ENCODE assay signal across 1 cellular context in the genomic region with DNA sequence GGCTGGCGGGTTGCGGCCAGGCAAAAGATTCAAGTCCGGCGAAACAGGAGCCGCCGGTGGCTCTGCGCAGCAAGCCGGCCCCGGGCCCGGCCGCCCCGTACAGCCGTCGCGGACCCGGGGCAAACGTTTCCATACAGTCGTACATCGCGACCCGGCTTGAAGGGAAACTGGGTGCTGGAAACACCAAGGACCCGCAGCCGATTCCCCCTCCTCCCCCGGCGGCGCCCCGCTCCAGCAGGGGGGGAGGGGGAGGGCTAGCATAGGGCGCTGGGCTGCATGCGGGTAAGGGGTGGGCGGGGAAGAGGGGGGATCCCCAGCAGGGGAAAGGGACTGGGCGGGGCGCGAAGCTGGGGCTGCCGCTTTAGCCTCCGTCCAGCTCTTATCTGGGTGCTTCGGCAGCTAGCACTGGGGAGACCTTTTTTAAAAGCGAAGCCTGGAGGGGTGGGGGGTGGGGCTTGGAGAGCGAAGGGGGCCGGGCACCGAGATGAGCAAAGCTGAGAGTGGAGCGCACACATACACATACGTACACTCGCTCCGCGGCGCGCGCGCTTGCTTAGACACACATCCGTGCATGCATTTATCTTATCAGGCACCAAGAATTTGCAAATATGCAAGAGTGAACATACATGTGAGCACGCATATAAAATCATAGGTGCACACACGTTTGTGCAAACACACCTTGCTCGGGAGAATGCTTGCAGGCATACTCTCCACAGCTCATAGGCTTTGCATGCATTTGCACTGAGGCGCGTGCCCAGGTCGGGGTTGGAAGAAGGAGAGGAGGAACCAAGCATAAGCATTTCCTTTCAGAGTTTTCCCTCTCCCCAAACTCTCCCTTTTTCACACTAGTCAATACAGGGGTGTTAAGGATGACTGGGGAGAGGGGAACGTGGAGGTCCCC.
TF ChIP-seq lines count a peak whose summit lies in the region.

No MANE protein-coding gene starts in this region.

TF ChIP-seq in A549, 52 proteins besides CTCF, POLR2A, EP300 and RAD21 (continued from another document):
- TF ChIP-seq, protein P1, sequence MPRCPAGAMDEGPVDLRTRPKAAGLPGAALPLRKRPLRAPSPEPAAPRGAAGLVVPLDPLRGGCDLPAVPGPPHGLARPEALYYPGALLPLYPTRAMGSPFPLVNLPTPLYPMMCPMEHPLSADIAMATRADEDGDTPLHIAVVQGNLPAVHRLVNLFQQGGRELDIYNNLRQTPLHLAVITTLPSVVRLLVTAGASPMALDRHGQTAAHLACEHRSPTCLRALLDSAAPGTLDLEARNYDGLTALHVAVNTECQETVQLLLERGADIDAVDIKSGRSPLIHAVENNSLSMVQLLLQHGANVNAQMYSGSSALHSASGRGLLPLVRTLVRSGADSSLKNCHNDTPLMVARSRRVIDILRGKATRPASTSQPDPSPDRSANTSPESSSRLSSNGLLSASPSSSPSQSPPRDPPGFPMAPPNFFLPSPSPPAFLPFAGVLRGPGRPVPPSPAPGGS (IDR thresholded peaks at IDR 0.05), result 0 out of 3 replicates have a peak, but pooled peaks have one; percentile 23
- TF ChIP-seq MAFK (IDR thresholded peaks at IDR 0.05; ENCODE audit: partially characterized antibody) (no peak), HDAC2 (IDR thresholded peaks at IDR 0.05) (peak; percentile 42; the same call in 1 of the 2 replicates), FOSB (CRISPR knock-in tag; IDR thresholded peaks at IDR 0.05) (peak; percentile 50; the same call in 1 of the 2 replicates), POLR2AphosphoS2 (conservative IDR thresholded peaks at IDR 0.05; ENCODE audit: low read length) (no peak), KDM1A (IDR thresholded peaks at IDR 0.05; ENCODE audit: low read depth) (0 out of 2 replicates have a peak, but pooled peaks have one; percentile 17), JUN (IDR thresholded peaks at IDR 0.05) (peak in 1 of 2 experiments; percentile 2; a peak in 1 of 5 replicates), TFCP2L1 (CRISPR knock-in tag; IDR thresholded peaks at IDR 0.05) (no peak), HOXA7 (CRISPR knock-in tag; IDR thresholded peaks at IDR 0.05) (no peak), EHF (CRISPR knock-in tag; IDR thresholded peaks at IDR 0.05) (no peak), GATA3 (IDR thresholded peaks at IDR 0.05; ENCODE audit: borderline replicate concordance) (no peak)
- TF ChIP-seq, protein P2, sequence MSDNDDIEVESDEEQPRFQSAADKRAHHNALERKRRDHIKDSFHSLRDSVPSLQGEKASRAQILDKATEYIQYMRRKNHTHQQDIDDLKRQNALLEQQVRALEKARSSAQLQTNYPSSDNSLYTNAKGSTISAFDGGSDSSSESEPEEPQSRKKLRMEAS (IDR thresholded peaks at IDR 0.05), result peak; percentile 38
- TF ChIP-seq, protein P3, sequence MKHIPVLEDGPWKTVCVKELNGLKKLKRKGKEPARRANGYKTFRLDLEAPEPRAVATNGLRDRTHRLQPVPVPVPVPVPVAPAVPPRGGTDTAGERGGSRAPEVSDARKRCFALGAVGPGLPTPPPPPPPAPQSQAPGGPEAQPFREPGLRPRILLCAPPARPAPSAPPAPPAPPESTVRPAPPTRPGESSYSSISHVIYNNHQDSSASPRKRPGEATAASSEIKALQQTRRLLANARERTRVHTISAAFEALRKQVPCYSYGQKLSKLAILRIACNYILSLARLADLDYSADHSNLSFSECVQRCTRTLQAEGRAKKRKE (CRISPR knock-in tag; IDR thresholded peaks at IDR 0.05; ENCODE audit: low read depth), result no peak
- TF ChIP-seq, protein P4, sequence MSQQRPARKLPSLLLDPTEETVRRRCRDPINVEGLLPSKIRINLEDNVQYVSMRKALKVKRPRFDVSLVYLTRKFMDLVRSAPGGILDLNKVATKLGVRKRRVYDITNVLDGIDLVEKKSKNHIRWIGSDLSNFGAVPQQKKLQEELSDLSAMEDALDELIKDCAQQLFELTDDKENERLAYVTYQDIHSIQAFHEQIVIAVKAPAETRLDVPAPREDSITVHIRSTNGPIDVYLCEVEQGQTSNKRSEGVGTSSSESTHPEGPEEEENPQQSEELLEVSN (IDR thresholded peaks at IDR 0.05; ENCODE audit: borderline replicate concordance, low read depth), result no peak
- TF ChIP-seq, protein P5, sequence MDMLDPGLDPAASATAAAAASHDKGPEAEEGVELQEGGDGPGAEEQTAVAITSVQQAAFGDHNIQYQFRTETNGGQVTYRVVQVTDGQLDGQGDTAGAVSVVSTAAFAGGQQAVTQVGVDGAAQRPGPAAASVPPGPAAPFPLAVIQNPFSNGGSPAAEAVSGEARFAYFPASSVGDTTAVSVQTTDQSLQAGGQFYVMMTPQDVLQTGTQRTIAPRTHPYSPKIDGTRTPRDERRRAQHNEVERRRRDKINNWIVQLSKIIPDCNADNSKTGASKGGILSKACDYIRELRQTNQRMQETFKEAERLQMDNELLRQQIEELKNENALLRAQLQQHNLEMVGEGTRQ (IDR thresholded peaks at IDR 0.05), result no peak
TF ChIP-seq in A549: peak in this region for 8.
